ENCODE assay signal across 9 cellular contexts in genomic region chr22:28917747-28918543, GRCh38. TPM values are rescaled to one million over a fixed set of nuclear protein-coding genes. Genes with fewer than 3 reads are reported as not detected.
DNase-seq lines count a peak whose midpoint lies in the region; ATAC-seq and TF ChIP-seq lines count a peak whose summit lies in the region.
"Had no signal": no experiment of that assay in that cellular context is flagged by ENCODE, and none has a peak within 500 bp of the region (broad histone marks: within the 10 kb centered on the region; RNA-seq: fewer than 3 reads in every experiment).

No MANE protein-coding gene starts in this region.

- H3K9me3 ChIP-seq in mucosa of descending colon, result no peaks in the 10 kb centered on the region

- H3K27me3 Mint-ChIP-seq in CD14-positive monocyte (ENCODE audit: low read depth in 3 of 3), result peaks cover 0 to 12% (median 5%) of the 10 kb centered on the region in 3 donors

- H3K9me3 Mint-ChIP-seq in CD14-positive monocyte, result no peaks in the 10 kb centered on the region

- no peak overlapping the region for H3K27ac Mint-ChIP-seq in CD14-positive monocyte

- no peaks in the 10 kb centered on the region for H3K4me1 Mint-ChIP-seq in CD14-positive monocyte

- H3K36me3 ChIP-seq in mucosa of descending colon (ENCODE audit: low read depth), result no peaks in the 10 kb centered on the region

- intact Hi-C loops in mucosa of descending colon (cut with DNase I, micrococcal nuclease) (no loop called here), CD14-positive monocyte (cut with micrococcal nuclease) (no loop called here)

- H3K4me3 Mint-ChIP-seq in CD14-positive monocyte, result no peak overlapping the region

- peak; percentile 86 for ATAC-seq in mucosa of descending colon
- no peak for ATAC-seq in GM19463 (IDR thresholded peaks at IDR 0.05; ENCODE audit: unreplicated experiment)
- ATAC-seq in omental fat pad (ENCODE audit: low FRiP score), result no peak
- ATAC-seq in HG02973 (IDR thresholded peaks at IDR 0.05; ENCODE audit: unreplicated experiment), result no peak

- H3K4me3 ChIP-seq in mucosa of descending colon, result no peak overlapping the region

- H3K27ac ChIP-seq in cingulate gyrus (ENCODE audit: low read depth, low read length), result peak overlapping the region; percentile 85
- H3K27ac ChIP-seq: C4-2B had no signal

- TF ChIP-seq CTCF in mucosa of descending colon (IDR thresholded peaks at IDR 0.05), result no peak
- no peak for TF ChIP-seq CTCF in omental fat pad (IDR thresholded peaks at IDR 0.05)
- no peak for TF ChIP-seq CTCF in CD14-positive monocyte (IDR thresholded peaks at IDR 0.05)

- H3K4me1 ChIP-seq in mucosa of descending colon (ENCODE audit: low read depth), result peaks cover 9% of the 10 kb centered on the region

- no peaks in the 10 kb centered on the region for H3K36me3 Mint-ChIP-seq in CD14-positive monocyte

- DNase-seq in AG08395 (ENCODE audit: low spot score) (peak; percentile 19), NCI-H187 (lab: John Stamatoyannopoulos, UW) (peak; percentile 12 to 31), mucosa of descending colon (peak in 2 of 3 donors; percentile 52 to 70), omental fat pad (ENCODE audit: low spot score) (no peak), CD14-positive monocyte (ENCODE audit: low spot score) (no peak)

RNA-seq across cellular contexts. Expression of gene ZNRF3, which starts 34.6 kb away (rescaled TPM):
- total RNA-seq in mucosa of descending colon (10 to 100 TPM in 1 of 3 donors, 1 to 10 TPM in 2; 5.5 to 10.6 (median 5.8) TPM), omental fat pad (10 to 100 TPM in 1 of 4 donors, 1 to 10 TPM in 3; 7.7 to 14.4 (median 8.2) TPM)
- not detected for polyA plus RNA-seq in CD14-positive monocyte

Comparison
In these comparisons a context has a peak if more than half of its experiments do, and no peak if none do; other contexts are left out.
1. DNase-seq: peak in AG08395 (single experiment), NCI-H187 (2 of 2) and mucosa of descending colon (2 of 3); none in omental fat pad (single experiment) and CD14-positive monocyte (single experiment).